ENCODE assay signal across 13 cellular contexts in the genomic region with DNA sequence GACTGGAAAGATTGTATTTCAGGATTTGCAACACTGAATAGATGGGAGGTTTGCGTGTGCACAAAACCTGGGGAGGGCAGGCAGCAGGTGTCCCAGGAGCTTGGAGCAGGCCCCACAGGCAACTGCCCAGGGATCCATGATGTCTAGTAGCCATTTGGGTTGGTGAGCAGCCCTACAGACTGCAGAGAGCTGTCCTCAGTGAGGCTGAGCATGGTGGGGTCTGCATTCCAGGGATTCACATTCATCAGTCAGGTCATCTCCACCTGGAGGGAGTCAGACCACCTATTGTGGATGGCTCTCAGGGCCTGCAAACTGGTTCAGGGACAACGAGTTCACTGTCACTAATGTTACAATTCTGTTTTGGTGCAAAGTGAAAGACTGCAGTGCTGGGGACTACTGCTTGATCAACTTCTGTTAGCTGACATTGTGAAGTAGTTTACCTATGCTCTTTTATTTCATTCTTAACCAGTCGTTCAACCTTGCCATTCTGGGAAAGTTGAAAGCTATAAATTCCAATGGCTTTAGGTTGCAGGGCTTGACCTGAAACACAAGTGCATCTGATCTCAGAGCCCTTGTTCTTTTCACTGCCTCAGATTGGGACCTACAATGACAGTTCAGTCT.
"Had no signal": no experiment of that assay in that cellular context is flagged by ENCODE, and none has a peak within 500 bp of the region (broad histone marks: within the 10 kb centered on the region; RNA-seq: fewer than 3 reads in every experiment).

No MANE protein-coding gene starts in this region.

- H3K27ac ChIP-seq: colonic mucosa, heart left ventricle, testis, tibial nerve had no signal

- H3K36me3 ChIP-seq: colonic mucosa had no signal

- DNase-seq: colonic mucosa; dermis blood vessel endothelial cell; effector CD4-positive, alpha-beta T cell; heart left ventricle; left colon; naive thymus-derived CD4-positive, alpha-beta T cell; stimulated activated CD4-positive, alpha-beta T cell treated with anti-CD3 and anti-CD28 coated beads, Interleukin-2, amount 100 ng/mL, for 24 hours; stimulated activated CD4-positive, alpha-beta T cell treated with anti-CD3 and anti-CD28 coated beads, Interleukin-4, amount 100 ng/mL, for 4 hours; stimulated activated naive B cell treated with anti-CD40 and anti-IgM and Interleukin-4, amounts not matched to agents 10 μg/mL and 1 μg/mL and 100 μg/mL, for 72 hours; stimulated activated naive CD8-positive, alpha-beta T cell treated with anti-CD3 and anti-CD28 coated beads, Interleukin-15, amount 100 ng/mL, for 72 hours; testis had no signal

- H3K9me3 ChIP-seq: colonic mucosa, testis had no signal

- FAIRE-seq: frontal cortex had no signal

- H3K4me3 ChIP-seq: colonic mucosa, heart left ventricle, testis, tibial nerve had no signal

- H3K4me1 ChIP-seq: colonic mucosa, testis, tibial nerve had no signal

- H3K27me3 ChIP-seq: colonic mucosa, heart left ventricle, testis, tibial nerve had no signal
